Comparison of ENCODE assay signal across 8 cellular contexts in the genomic region with DNA sequence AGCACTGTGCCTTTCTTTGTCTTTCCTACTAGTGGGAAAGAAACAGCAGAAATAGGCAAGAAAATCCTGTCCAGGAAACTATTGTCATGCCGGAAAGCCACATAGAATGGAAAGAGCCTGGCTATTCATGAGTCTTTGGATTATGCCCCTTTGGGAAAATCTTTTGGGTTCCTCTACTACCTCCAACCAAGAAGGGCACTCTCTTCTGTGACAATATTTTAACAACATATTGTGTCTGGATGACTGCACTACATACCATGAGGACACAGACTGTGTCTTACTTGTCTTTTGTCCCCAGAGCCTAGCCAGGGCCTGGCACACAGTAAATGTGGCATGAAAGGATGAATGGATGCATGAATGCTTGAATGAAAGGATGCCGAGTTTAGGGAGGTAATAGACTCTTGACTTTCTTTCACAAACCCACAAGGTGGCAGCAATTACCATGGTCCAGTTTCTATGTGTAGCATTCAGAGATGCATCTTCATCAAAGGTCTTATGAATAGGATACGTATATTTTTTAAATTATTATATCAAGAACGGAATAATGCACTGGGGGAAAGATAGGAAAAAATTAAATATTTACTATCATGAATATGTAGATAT. TPM values are rescaled to one million over a fixed set of nuclear protein-coding genes. Genes with fewer than 3 reads are reported as not detected.
DNase-seq lines count a peak whose midpoint lies in the region; ATAC-seq, FAIRE-seq and TF ChIP-seq lines count a peak whose summit lies in the region.

No MANE protein-coding gene starts in this region.

- intact Hi-C loops in prostate gland (cut with DNase I) = loop anchor here (5.0 to 10.0 kb wide), 2 partner anchors 45 to 718 kb away; no protein-coding TSS in a partner anchor

- TF ChIP-seq CTCF in 22Rv1 (IDR thresholded peaks at IDR 0.05) (peak; percentile 72), prostate gland (IDR thresholded peaks at IDR 0.05) (peak in 3 of 4 experiments; percentile 60 to 74 (median 68))

- no peak for TF ChIP-seq POLR2A in prostate gland (IDR thresholded peaks at IDR 0.05)

- H3K27me3 ChIP-seq in prostate gland (replicated peaks; ENCODE audit: insufficient read depth) = no peaks in the 10 kb centered on the region

- peak; percentile 13 for DNase-seq in NCI-H2227 treated with DMSO at 0.1 percent for 48 hours (lab: John Stamatoyannopoulos, UW)
- DNase-seq in activated CD4-positive, alpha-beta T cell treated with anti-CD3 and anti-CD28 coated beads, Interleukin-2, amount 50 U/mL, for 48 hours = peak; percentile 3 to 13
- DNase-seq in germinal center (ENCODE audit: low spot score) = peak; percentile 8
- DNase-seq in prostate gland (ENCODE audit: low spot score) = peak; percentile 43
- DNase-seq in HuH-7 (ENCODE audit: low spot score) = no peak

- WGBS in prostate gland = 20% methylated on average over 4 of the region's 4 CpGs

- peak; percentile 72 for ATAC-seq in HG02870 (IDR thresholded peaks at IDR 0.05; ENCODE audit: unreplicated experiment)

- H3K9me3 ChIP-seq in prostate gland = no peaks in the 10 kb centered on the region

- H3K4me3 ChIP-seq in prostate gland = no peak overlapping the region

- FAIRE-seq in G401.6 (lab: Jason Lieb, UNC) = peak; percentile 6

- H3K4me1 ChIP-seq in prostate gland (replicated peaks) = no peaks in the 10 kb centered on the region

- H3K27ac ChIP-seq in 22Rv1 (no peak overlapping the region), prostate gland (no peak overlapping the region)

- H3K36me3 ChIP-seq in prostate gland = no peaks in the 10 kb centered on the region

RNA-seq across cellular contexts. Expression of a gene that starts 30.3 kb away (rescaled TPM):
- not detected for total RNA-seq in prostate gland

RNA-seq across cellular contexts. Expression of a gene that starts 48.7 kb away (rescaled TPM):
- total RNA-seq in prostate gland = 10 to 100 TPM; 23.6 to 27.0 TPM
